In genomic region chr17:80773243-80773991, GRCh38 we compare ENCODE assay signal across 8 cellular contexts.
DNase-seq lines count a peak whose midpoint lies in the region; ATAC-seq and TF ChIP-seq lines count a peak whose summit lies in the region.

No MANE protein-coding gene starts in this region.

- no peaks in the 10 kb centered on the region for H3K36me3 ChIP-seq in transverse colon

- TF ChIP-seq EP300 in transverse colon (IDR thresholded peaks at IDR 0.05; ENCODE audit: low read depth), result peak; percentile 61

- H3K4me1 ChIP-seq in transverse colon, result peaks cover 3 to 27% (median 7%) of the 10 kb centered on the region in 4 donors

- 64 to 72% methylated on average over 7 to 19 of the region's 19 CpGs for WGBS in transverse colon (ENCODE audit: low coverage in 1 of 2), 2 donors

- H3K27me3 ChIP-seq in transverse colon, result no peaks in the 10 kb centered on the region

- TF ChIP-seq POLR2A in transverse colon (IDR thresholded peaks at IDR 0.05), result no peak

- intact Hi-C loops in activated T-helper 1 cell treated with anti-CD3 and anti-CD28 coated beads, Interleukin-12 subunit alpha, Interleukin-12 subunit beta, Interleukin-2, Interleukin-4 antibody, amounts not matched to agents 30 ng/mL and 10 ng/mL and 1 ng/mL, durations not matched to agents 14 hours and 24 hours and 36 hours (cut with micrococcal nuclease), result no loop called here
- intact Hi-C loops in transverse colon (cut with DNase I; ENCODE audit: low total_unique reads), result no loop called here

- CTCF ChIA-PET in activated naive CD4-positive, alpha-beta T cell treated with anti-CD3 and anti-CD28 coated beads, Interleukin-2, amount 10 ng/mL, durations not matched to agents 7 days and 5 days (lab: Charles Lee), result interaction anchor here (1.1 to 2.8 kb wide), 2 partner anchors 10 to 16 kb away, joined by 3 to 9 read pairs; no protein-coding TSS in a partner anchor

- no peaks in the 10 kb centered on the region for H3K9me3 ChIP-seq in transverse colon

- H3K9me3 Mint-ChIP-seq in activated naive CD4-positive, alpha-beta T cell treated with anti-CD3 and anti-CD28 coated beads, Interleukin-2, amount 10 ng/mL, durations not matched to agents 7 days and 5 days, result no peaks in the 10 kb centered on the region
- H3K9me3 Mint-ChIP-seq in activated T-helper 1 cell treated with anti-CD3 and anti-CD28 coated beads, Interleukin-12 subunit alpha, Interleukin-12 subunit beta, Interleukin-2, Interleukin-4 antibody, amounts not matched to agents 30 ng/mL and 10 ng/mL and 1 ng/mL, durations not matched to agents 14 hours and 24 hours and 36 hours, result no peaks in the 10 kb centered on the region

- H3K27me3 Mint-ChIP-seq in activated naive CD4-positive, alpha-beta T cell treated with anti-CD3 and anti-CD28 coated beads, Interleukin-2, amount 10 ng/mL, durations not matched to agents 7 days and 5 days, result no peaks in the 10 kb centered on the region
- no peaks in the 10 kb centered on the region for H3K27me3 Mint-ChIP-seq in activated T-helper 1 cell treated with anti-CD3 and anti-CD28 coated beads, Interleukin-12 subunit alpha, Interleukin-12 subunit beta, Interleukin-2, Interleukin-4 antibody, amounts not matched to agents 30 ng/mL and 10 ng/mL and 1 ng/mL, durations not matched to agents 14 hours and 24 hours and 36 hours (ENCODE audit: insufficient read depth)

- peaks cover 95% of the 10 kb centered on the region for H3K4me1 Mint-ChIP-seq in activated naive CD4-positive, alpha-beta T cell treated with anti-CD3 and anti-CD28 coated beads, Interleukin-2, amount 10 ng/mL, durations not matched to agents 7 days and 5 days
- peaks cover 85% of the 10 kb centered on the region for H3K4me1 Mint-ChIP-seq in activated T-helper 1 cell treated with anti-CD3 and anti-CD28 coated beads, Interleukin-12 subunit alpha, Interleukin-12 subunit beta, Interleukin-2, Interleukin-4 antibody, amounts not matched to agents 30 ng/mL and 10 ng/mL and 1 ng/mL, durations not matched to agents 14 hours and 24 hours and 36 hours (ENCODE audit: low read depth)

- peak overlapping the region; percentile 25 for H3K27ac Mint-ChIP-seq in activated naive CD4-positive, alpha-beta T cell treated with anti-CD3 and anti-CD28 coated beads, Interleukin-2, amount 10 ng/mL, durations not matched to agents 7 days and 5 days
- peak overlapping the region; percentile 97 for H3K27ac Mint-ChIP-seq in activated T-helper 1 cell treated with anti-CD3 and anti-CD28 coated beads, Interleukin-12 subunit alpha, Interleukin-12 subunit beta, Interleukin-2, Interleukin-4 antibody, amounts not matched to agents 30 ng/mL and 10 ng/mL and 1 ng/mL, durations not matched to agents 14 hours and 24 hours and 36 hours

- H3K4me3 Mint-ChIP-seq in activated naive CD4-positive, alpha-beta T cell treated with anti-CD3 and anti-CD28 coated beads, Interleukin-2, amount 10 ng/mL, durations not matched to agents 7 days and 5 days, result no peak overlapping the region
- H3K4me3 Mint-ChIP-seq in activated T-helper 1 cell treated with anti-CD3 and anti-CD28 coated beads, Interleukin-12 subunit alpha, Interleukin-12 subunit beta, Interleukin-2, Interleukin-4 antibody, amounts not matched to agents 30 ng/mL and 10 ng/mL and 1 ng/mL, durations not matched to agents 14 hours and 24 hours and 36 hours, result peak overlapping the region; percentile 12

- H3K36me3 Mint-ChIP-seq in activated naive CD4-positive, alpha-beta T cell treated with anti-CD3 and anti-CD28 coated beads, Interleukin-2, amount 10 ng/mL, durations not matched to agents 7 days and 5 days, result peaks cover 57% of the 10 kb centered on the region
- peaks cover 43% of the 10 kb centered on the region for H3K36me3 Mint-ChIP-seq in activated T-helper 1 cell treated with anti-CD3 and anti-CD28 coated beads, Interleukin-12 subunit alpha, Interleukin-12 subunit beta, Interleukin-2, Interleukin-4 antibody, amounts not matched to agents 30 ng/mL and 10 ng/mL and 1 ng/mL, durations not matched to agents 14 hours and 24 hours and 36 hours (ENCODE audit: low read depth)

- in situ Hi-C loops in transverse colon (cut with MboI; ENCODE audit: low pct_ligation_motif_present in 1 of 4, low pct_unique_long_range_greater_than_20kb in 1 of 4, low sequenced_read_pairs in 3 of 4), result no loop called here

- DNase-seq in activated naive CD4-positive, alpha-beta T cell treated with anti-CD3 and anti-CD28 coated beads, Interleukin-2, amount 10 ng/mL, durations not matched to agents 7 days and 5 days, result no peak
- no peak for DNase-seq in activated naive CD4-positive, alpha-beta T cell treated with anti-CD3 and anti-CD28 coated beads, Interleukin-2, amount 50 U/mL, for 16 hours
- no peak for DNase-seq in activated T-helper 1 cell treated with anti-CD3 and anti-CD28 coated beads, Interleukin-12 subunit alpha, Interleukin-12 subunit beta, Interleukin-2, Interleukin-4 antibody, amounts not matched to agents 30 ng/mL and 10 ng/mL and 1 ng/mL, durations not matched to agents 14 hours and 24 hours and 36 hours (ENCODE audit: low spot score)
- DNase-seq in iPS-NIHi11 (ENCODE audit: low spot score), result peak; percentile 40
- peak; percentile 58 for DNase-seq in transverse colon
- DNase-seq in SW 1271 (lab: John Stamatoyannopoulos, UW), result no peak
- DNase-seq in DMS153 (lab: John Stamatoyannopoulos, UW), result no peak

- H3K27ac ChIP-seq in transverse colon, result peak overlapping the region; percentile 51 to 87 (median 69)

- peak in 2 of 5 experiments; percentile 17 to 26 for TF ChIP-seq CTCF in transverse colon (IDR thresholded peaks at IDR 0.05)

- no peak overlapping the region for H3K4me3 ChIP-seq in transverse colon

- ATAC-seq in GM21825 (IDR thresholded peaks at IDR 0.05; ENCODE audit: unreplicated experiment), result no peak

Comparison
In these comparisons a context has a peak if more than half of its experiments do, and no peak if none do; other contexts are left out.
1. DNase-seq: peak in iPS-NIHi11 (single experiment) and transverse colon (single experiment); none in activated naive CD4-positive, alpha-beta T cell treated with anti-CD3 and anti-CD28 coated beads, Interleukin-2, amount 10 ng/mL, durations not matched to agents 7 days and 5 days (single experiment), activated naive CD4-positive, alpha-beta T cell treated with anti-CD3 and anti-CD28 coated beads, Interleukin-2, amount 50 U/mL, for 16 hours (single experiment), activated T-helper 1 cell treated with anti-CD3 and anti-CD28 coated beads, Interleukin-12 subunit alpha, Interleukin-12 subunit beta, Interleukin-2, Interleukin-4 antibody, amounts not matched to agents 30 ng/mL and 10 ng/mL and 1 ng/mL, durations not matched to agents 14 hours and 24 hours and 36 hours (single experiment), SW 1271 (0 of 2) and DMS153 (single experiment).